1 cellular context compared by ENCODE assay signal in genomic region chr3:58471025-58471887, GRCh38.
TF ChIP-seq lines count a peak whose summit lies in the region.

No MANE protein-coding gene starts in this region.

TF ChIP-seq in HepG2, 621 proteins besides CTCF, POLR2A, EP300 and RAD21 (continued from another document and continues in another):
- TF ChIP-seq HNF1B (CRISPR knock-in tag; IDR thresholded peaks at IDR 0.05): peak; percentile 34; the same call in 1 of the 2 replicates
- no peak for TF ChIP-seq NFE2L2 (IDR thresholded peaks at IDR 0.05; ENCODE audit: low read length)
- TF ChIP-seq ATF7 (IDR thresholded peaks at IDR 0.05): peak; percentile 57
- peak; percentile 78; the same call in 1 of the 2 replicates for TF ChIP-seq ATF7 (CRISPR knock-in tag; IDR thresholded peaks at IDR 0.05)
- TF ChIP-seq DMTF1 (CRISPR knock-in tag; IDR thresholded peaks at IDR 0.05): no peak
- TF ChIP-seq ZBTB40 (IDR thresholded peaks at IDR 0.05): no peak
- peak; percentile 65; the same call in 1 of the 2 replicates for TF ChIP-seq ZBTB40 (CRISPR knock-in tag; IDR thresholded peaks at IDR 0.05)
- TF ChIP-seq MIER2 (CRISPR knock-in tag; IDR thresholded peaks at IDR 0.05): 0 out of 2 replicates have a peak, but pooled peaks have one; percentile 40
- no peak for TF ChIP-seq KLF15 (CRISPR knock-in tag; IDR thresholded peaks at IDR 0.05; ENCODE audit: borderline replicate concordance)
- 0 out of 2 replicates have a peak, but pooled peaks have one; percentile 12 for TF ChIP-seq ZNF263 (CRISPR knock-in tag; IDR thresholded peaks at IDR 0.05)
- TF ChIP-seq ZBTB8A (CRISPR knock-in tag; IDR thresholded peaks at IDR 0.05; ENCODE audit: borderline replicate concordance, low read depth): no peak
- TF ChIP-seq HOXD1 (CRISPR knock-in tag; IDR thresholded peaks at IDR 0.05): peak; percentile 83; the same call in 1 of the 2 replicates
- TF ChIP-seq MNT (IDR thresholded peaks at IDR 0.05): no peak
- peak; percentile 49; the same call in 1 of the 2 replicates for TF ChIP-seq ZNF780A (CRISPR knock-in tag; IDR thresholded peaks at IDR 0.05)
- TF ChIP-seq ZBTB7A (CRISPR knock-in tag; IDR thresholded peaks at IDR 0.05): peak; percentile 27; the same call in 1 of the 2 replicates
- TF ChIP-seq FIP1L1 (IDR thresholded peaks at IDR 0.05; ENCODE audit: borderline replicate concordance, insufficient read depth, low read depth, low read length): no peak
- 0 out of 2 replicates have a peak, but pooled peaks have one; percentile 79 for TF ChIP-seq NFKBIZ (CRISPR knock-in tag; IDR thresholded peaks at IDR 0.05)
- no peak for TF ChIP-seq TRIM22 (IDR thresholded peaks at IDR 0.05)
- TF ChIP-seq ZNF496 (CRISPR knock-in tag; IDR thresholded peaks at IDR 0.05; ENCODE audit: insufficient replicate concordance): no peak
- no peak for TF ChIP-seq ZNF678 (CRISPR knock-in tag; IDR thresholded peaks at IDR 0.05)
- TF ChIP-seq KLF11 (CRISPR knock-in tag; IDR thresholded peaks at IDR 0.05): no peak
- no peak for TF ChIP-seq ZNF501 (CRISPR knock-in tag; IDR thresholded peaks at IDR 0.05)
- no peak for TF ChIP-seq SRSF1 (optimal IDR thresholded peaks at IDR 0.05; ENCODE audit: low read depth, low read length)
- TF ChIP-seq NKX3-1 (CRISPR knock-in tag; IDR thresholded peaks at IDR 0.05): peak; percentile 78; the same call in 1 of the 2 replicates
- TF ChIP-seq FOXA3 (CRISPR knock-in tag; IDR thresholded peaks at IDR 0.05): peak; percentile 96
- 0 out of 2 replicates have a peak, but pooled peaks have one; percentile 31 for TF ChIP-seq ZNF329 (CRISPR knock-in tag; IDR thresholded peaks at IDR 0.05; ENCODE audit: low read depth)
- 0 out of 2 replicates have a peak, but pooled peaks have one; percentile 24 for TF ChIP-seq ZNF317 (CRISPR knock-in tag; IDR thresholded peaks at IDR 0.05)
- TF ChIP-seq RNF219 (CRISPR knock-in tag; IDR thresholded peaks at IDR 0.05): no peak
- TF ChIP-seq ELF1 (CRISPR knock-in tag; IDR thresholded peaks at IDR 0.05): peak; percentile 15; the same call in 1 of the 2 replicates
- TF ChIP-seq ZSCAN30 (CRISPR knock-in tag; IDR thresholded peaks at IDR 0.05): no peak
- no peak for TF ChIP-seq TERF1 (CRISPR knock-in tag; IDR thresholded peaks at IDR 0.05)
- TF ChIP-seq ZSCAN5A (CRISPR knock-in tag; IDR thresholded peaks at IDR 0.05; ENCODE audit: borderline replicate concordance): no peak
- no peak for TF ChIP-seq KAT2B (IDR thresholded peaks at IDR 0.05; ENCODE audit: borderline replicate concordance, low read depth, low read length)
- peak; percentile 54 for TF ChIP-seq ZNF430 (CRISPR knock-in tag; IDR thresholded peaks at IDR 0.05)
